Comparison of ENCODE assay signal across 1 cellular context in genomic region chr17:29012535-29012934, GRCh38.
TF ChIP-seq lines count a peak whose summit lies in the region.

No MANE protein-coding gene starts in this region.

TF ChIP-seq in HepG2, 621 proteins besides CTCF, POLR2A, EP300 and RAD21 (continued from another document):
- TF ChIP-seq ZNF264 (CRISPR knock-in tag; IDR thresholded peaks at IDR 0.05), result no peak
- no peak for TF ChIP-seq HHEX (CRISPR knock-in tag; IDR thresholded peaks at IDR 0.05)
- no peak for TF ChIP-seq ZNF569 (CRISPR knock-in tag; IDR thresholded peaks at IDR 0.05; ENCODE audit: borderline replicate concordance)
